In the genomic region with DNA sequence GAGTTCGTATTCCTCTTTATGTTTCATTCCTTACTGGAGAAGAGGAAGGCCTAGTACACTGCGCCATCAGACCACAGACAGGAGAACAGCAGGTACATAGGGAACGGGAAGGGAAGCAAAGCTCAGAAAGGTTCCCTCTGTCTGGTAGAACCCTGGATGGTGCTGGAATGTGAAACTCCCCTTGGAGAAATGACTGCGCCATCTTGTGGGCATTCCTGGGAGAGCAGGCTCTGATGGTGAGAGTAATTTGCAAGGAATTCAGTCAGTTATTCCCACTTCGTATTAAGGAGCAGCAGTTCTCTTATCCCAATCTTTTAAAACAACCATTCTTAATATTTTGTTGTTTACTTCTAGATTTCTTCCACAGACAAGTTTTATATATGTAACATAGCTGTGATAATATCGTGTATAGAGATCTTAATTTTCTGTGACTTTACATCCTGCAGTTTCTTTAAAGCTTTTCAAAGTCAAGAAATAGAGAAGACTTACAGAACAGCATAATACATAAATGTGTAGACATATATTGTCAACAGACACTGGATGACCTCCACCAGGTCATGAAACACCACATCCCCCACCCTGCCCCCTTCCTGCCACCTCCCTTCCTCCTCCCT, we compare ENCODE assay signal across 8 cellular contexts.
DNase-seq lines count a peak whose midpoint lies in the region; ATAC-seq, FAIRE-seq and TF ChIP-seq lines count a peak whose summit lies in the region.

No MANE protein-coding gene starts in this region.

- peak; percentile 45 for FAIRE-seq in RCC 7860 (lab: Jason Lieb, UNC)

- no peaks in the 10 kb centered on the region for H3K9me3 Mint-ChIP-seq in activated T-helper 17 cell treated with anti-CD3 and anti-CD28 coated beads, Interleukin-2, amount 50 U/mL, for 72 hours
- no peaks in the 10 kb centered on the region for H3K9me3 Mint-ChIP-seq in type B pancreatic cell

- peak; percentile 45 for DNase-seq in Caki2 (ENCODE audit: low read depth)
- peak; percentile 87 for DNase-seq in HuH-7.5 (ENCODE audit: low spot score)
- DNase-seq in RCC 7860 (ENCODE audit: low spot score) = peak; percentile 26
- DNase-seq in foreskin fibroblast = peak; percentile 33 to 52
- peak; percentile 74 for DNase-seq in occipital lobe (lab: John Stamatoyannopoulos, UW)
- peak; percentile 82 for DNase-seq in type B pancreatic cell (ENCODE audit: extremely low spot score, unreplicated experiment)

- H3K4me1 Mint-ChIP-seq in activated T-helper 17 cell treated with anti-CD3 and anti-CD28 coated beads, Interleukin-2, amount 50 U/mL, for 72 hours = no peaks in the 10 kb centered on the region
- H3K4me1 Mint-ChIP-seq in type B pancreatic cell (ENCODE audit: unreplicated experiment) = no peaks in the 10 kb centered on the region

- H3K36me3 Mint-ChIP-seq in activated T-helper 17 cell treated with anti-CD3 and anti-CD28 coated beads, Interleukin-2, amount 50 U/mL, for 72 hours (ENCODE audit: low read depth) = no peaks in the 10 kb centered on the region
- H3K36me3 Mint-ChIP-seq in type B pancreatic cell = no peaks in the 10 kb centered on the region

- no peak overlapping the region for H3K4me3 ChIP-seq in foreskin fibroblast (ENCODE audit: low read depth in 1 of 2, low read length in 2 of 2)

- peak; percentile 26 for ATAC-seq in activated T-helper 17 cell treated with anti-CD3 and anti-CD28 coated beads, Interleukin-2, amount 50 U/mL, for 72 hours (replicated peaks)
- ATAC-seq in HG03280 (IDR thresholded peaks at IDR 0.05; ENCODE audit: unreplicated experiment) = no peak

- H3K27me3 Mint-ChIP-seq in activated T-helper 17 cell treated with anti-CD3 and anti-CD28 coated beads, Interleukin-2, amount 50 U/mL, for 72 hours = peaks cover 3% of the 10 kb centered on the region
- H3K27me3 Mint-ChIP-seq in type B pancreatic cell = peaks cover under 1% of the 10 kb centered on the region

- H3K27ac Mint-ChIP-seq in activated T-helper 17 cell treated with anti-CD3 and anti-CD28 coated beads, Interleukin-2, amount 50 U/mL, for 72 hours = no peak overlapping the region
- no peak overlapping the region for H3K27ac Mint-ChIP-seq in type B pancreatic cell

- in situ Hi-C loops in Caki2 (cut with HindIII; ENCODE audit: low pct_unique_long_range_greater_than_20kb, low sequenced_read_pairs) = no loop called here

- TF ChIP-seq CTCF in foreskin fibroblast (IDR thresholded peaks at IDR 0.05; ENCODE audit: low read depth, low read length) (peak; percentile 92), type B pancreatic cell (conservative IDR thresholded peaks at IDR 0.05) (peak; percentile 95)

- no peak overlapping the region for H3K4me3 Mint-ChIP-seq in activated T-helper 17 cell treated with anti-CD3 and anti-CD28 coated beads, Interleukin-2, amount 50 U/mL, for 72 hours
- H3K4me3 Mint-ChIP-seq in type B pancreatic cell = no peak overlapping the region

Comparison
In these comparisons a context has a peak if more than half of its experiments do, and no peak if none do; other contexts are left out.
1. DNase-seq: peak in every context shown above with its lines; median percentile 87 in HuH-7.5; 82 in type B pancreatic cell; 74 in occipital lobe; 45 in Caki2; 42 in foreskin fibroblast; 26 in RCC 7860.